ENCODE assay signal across 11 cellular contexts in genomic region chr9:69931340-69931739, GRCh38.
DNase-seq lines count a peak whose midpoint lies in the region; ATAC-seq and TF ChIP-seq lines count a peak whose summit lies in the region.
"Had no signal": no experiment of that assay in that cellular context is flagged by ENCODE, and none has a peak within 500 bp of the region (broad histone marks: within the 10 kb centered on the region; RNA-seq: fewer than 3 reads in every experiment).

No MANE protein-coding gene starts in this region.

- H3K9me3 ChIP-seq in OCI-LY7 (ENCODE audit: low read length) = no peaks in the 10 kb centered on the region

- H3K4me2 ChIP-seq in OCI-LY7 (ENCODE audit: low read length) = no peak overlapping the region

- H3K4me3 ChIP-seq in OCI-LY7 (ENCODE audit: low read depth, low read length, poor library complexity, severe bottlenecking) (no peak overlapping the region), epithelial cell of esophagus (ENCODE audit: low read length) (no peak overlapping the region), retinal pigment epithelial cell (ENCODE audit: low read length) (no peak overlapping the region)

- H3K9me2 ChIP-seq in OCI-LY7 (ENCODE audit: insufficient read depth, low read length) = no peaks in the 10 kb centered on the region

- intact Hi-C loops in OCI-LY7 (cut with micrococcal nuclease; ENCODE audit: unreplicated experiment) = no loop called here

- no peak overlapping the region for H2AFZ ChIP-seq in OCI-LY7 (ENCODE audit: low read length)

- ATAC-seq in GM18873 (IDR thresholded peaks at IDR 0.05; ENCODE audit: low FRiP score, unreplicated experiment) (no peak), GM18868 (IDR thresholded peaks at IDR 0.05; ENCODE audit: unreplicated experiment) (no peak), HG03108 (IDR thresholded peaks at IDR 0.05; ENCODE audit: unreplicated experiment) (no peak)
- ATAC-seq: left cardiac atrium had no signal

- POLR2A ChIA-PET in OCI-LY7 (lab: Charles Lee) = interaction anchor here (0.5 kb wide), 1 partner anchor 75 kb away, joined by 7 read pairs; no protein-coding TSS in a partner anchor

- H4K20me1 ChIP-seq in OCI-LY7 (ENCODE audit: insufficient read depth, low read length) = no peaks in the 10 kb centered on the region

- no peaks in the 10 kb centered on the region for H3K36me3 ChIP-seq in OCI-LY7 (ENCODE audit: insufficient read depth, low read length)

- DNase-seq in NCI-H1417 (lab: John Stamatoyannopoulos, UW) (peak in 2 of 3 experiments; percentile 10 to 49), NCI-H1417 treated with DMSO at 0.1 percent for 48 hours (lab: John Stamatoyannopoulos, UW) (no peak), OCI-LY7 (ENCODE audit: low spot score) (no peak), epithelial cell of esophagus (ENCODE audit: low read depth) (no peak), retinal pigment epithelial cell (ENCODE audit: low read depth) (no peak)
- DNase-seq: activated effector memory CD4-positive, alpha-beta T cell treated with Interleukin-2 at 50 U/mL for 16 hours; left cardiac atrium; NCI-H446 treated with DMSO at 0.1 percent for 48 hours had no signal

- no peaks in the 10 kb centered on the region for H3K79me2 ChIP-seq in OCI-LY7 (ENCODE audit: insufficient read depth, low read depth, low read length)

- TF ChIP-seq CTCF in OCI-LY7 (conservative IDR thresholded peaks at IDR 0.05; ENCODE audit: low read length) = peak; percentile 53; the same call in 1 of the 2 replicates
- TF ChIP-seq CTCF in epithelial cell of esophagus (IDR thresholded peaks at IDR 0.05; ENCODE audit: insufficient read depth, low read depth, low read length, missing control alignments) = peak; percentile 38
- TF ChIP-seq CTCF in retinal pigment epithelial cell (conservative IDR thresholded peaks at IDR 0.05; ENCODE audit: low read depth, low read length) = peak; percentile 28

- no TSS peak for BruUV-seq in OCI-LY7 (replicated peaks; lab: Mats Ljungman, UMichigan)

- no peaks in the 10 kb centered on the region for H3K4me1 ChIP-seq in OCI-LY7 (ENCODE audit: insufficient read depth, low read length, poor library complexity, severe bottlenecking)

- CTCF ChIA-PET in OCI-LY7 (lab: Charles Lee; ENCODE audit: unreplicated experiment) = no interaction called here

- no peak overlapping the region for H3K27ac ChIP-seq in OCI-LY7 (ENCODE audit: low read depth, low read length, poor library complexity, severe bottlenecking)

Comparison
In these comparisons a context has a peak if more than half of its experiments do, and no peak if none do; other contexts are left out.
1. DNase-seq: peak in NCI-H1417 (2 of 3); none in NCI-H1417 treated with DMSO at 0.1 percent for 48 hours (single experiment), OCI-LY7 (single experiment), epithelial cell of esophagus (single experiment) and retinal pigment epithelial cell (single experiment).
2. Peak in every context shown above with its lines, with median percentiles within 50 percentile points of each other: CTCF ChIP-seq.